ENCODE assay signal across 1 cellular context in genomic region chr6:158536084-158536890, GRCh38.
TF ChIP-seq lines count a peak whose summit lies in the region.

No MANE protein-coding gene starts in this region.

TF ChIP-seq in K562, 482 proteins besides CTCF, POLR2A, EP300 and RAD21 (continued from another document and continues in another):
- TF ChIP-seq ZNF212 (CRISPR knock-in tag; IDR thresholded peaks at IDR 0.05) = no peak
- TF ChIP-seq ZNF583 (CRISPR knock-in tag; IDR thresholded peaks at IDR 0.05) = peak; percentile 71; the same call in 1 of the 2 replicates
- peak in 1 of 2 experiments; percentile 97 for TF ChIP-seq AFF1 (IDR thresholded peaks at IDR 0.05; ENCODE audit: low read depth in 1 of 2, partially characterized antibody in 2 of 2)
- no peak for TF ChIP-seq MEF2D (tag; conservative IDR thresholded peaks at IDR 0.05; ENCODE audit: low read depth)
- no peak for TF ChIP-seq FOXK2 (conservative IDR thresholded peaks at IDR 0.05 in 1 of 2, IDR thresholded peaks at IDR 0.05 in 1 of 2; ENCODE audit: low read depth in 2 of 2)
- TF ChIP-seq TCF7 (IDR thresholded peaks at IDR 0.05; ENCODE audit: borderline replicate concordance) = no peak
- TF ChIP-seq LCOR (CRISPR knock-in tag; IDR thresholded peaks at IDR 0.05) = peak; percentile 93
- TF ChIP-seq LARP7 (IDR thresholded peaks at IDR 0.05) = no peak
- no peak for TF ChIP-seq HMGXB4 (CRISPR knock-in tag; IDR thresholded peaks at IDR 0.05)
- TF ChIP-seq XRCC3 (IDR thresholded peaks at IDR 0.05) = no peak
- peak; percentile 88 for TF ChIP-seq ZNF644 (tag; IDR thresholded peaks at IDR 0.05; ENCODE audit: low read depth)
- no peak for TF ChIP-seq RBM15 (IDR thresholded peaks at IDR 0.05; ENCODE audit: insufficient read depth, low read length)
- TF ChIP-seq SMAD1 (IDR thresholded peaks at IDR 0.05; ENCODE audit: low read depth, low read length, partially characterized antibody) = no peak
- TF ChIP-seq CHD4 (IDR thresholded peaks at IDR 0.05; ENCODE audit: insufficient read depth, insufficient replicate concordance, low read depth, low read length, poor library complexity, severe bottlenecking) = no peak
- peak in 1 of 2 experiments; percentile 86; a peak in 2 of 4 replicates for TF ChIP-seq HDAC1 (IDR thresholded peaks at IDR 0.05)
- TF ChIP-seq SREBF2 (CRISPR knock-in tag; IDR thresholded peaks at IDR 0.05) = no peak
- TF ChIP-seq IFI16 (CRISPR knock-in tag; IDR thresholded peaks at IDR 0.05) = no peak
- 0 out of 2 replicates have a peak, but pooled peaks have one; percentile 46 for TF ChIP-seq DPF2 (IDR thresholded peaks at IDR 0.05)
- TF ChIP-seq RBM14 (IDR thresholded peaks at IDR 0.05; ENCODE audit: borderline replicate concordance, insufficient read depth, low read depth, low read length) = no peak
- no peak for TF ChIP-seq BRF1 (IDR thresholded peaks at IDR 0.05; ENCODE audit: borderline replicate concordance, extremely low read depth, insufficient read length)
- TF ChIP-seq BMI1 (IDR thresholded peaks at IDR 0.05; ENCODE audit: low read length) = no peak
- TF ChIP-seq SMAD3 (CRISPR knock-in tag; conservative IDR thresholded peaks at IDR 0.05) = no peak
- TF ChIP-seq ZNF253 (CRISPR knock-in tag; conservative IDR thresholded peaks at IDR 0.05) = no peak
- TF ChIP-seq CREB1 (IDR thresholded peaks at IDR 0.05) = no peak; the same call in 1 of the 2 replicates
- TF ChIP-seq CREB1 (CRISPR knock-in tag; IDR thresholded peaks at IDR 0.05) = peak; percentile 41; the same call in 1 of the 2 replicates
- TF ChIP-seq SMARCA4 (IDR thresholded peaks at IDR 0.05) = no peak
- no peak for TF ChIP-seq ZHX1 (conservative IDR thresholded peaks at IDR 0.05; ENCODE audit: low read length)
- TF ChIP-seq ID3 (CRISPR knock-in tag; IDR thresholded peaks at IDR 0.05) = no peak
- no peak for TF ChIP-seq ID3 (tag; IDR thresholded peaks at IDR 0.05)
- no peak for TF ChIP-seq ZNF699 (CRISPR knock-in tag; IDR thresholded peaks at IDR 0.05; ENCODE audit: insufficient replicate concordance)
- no peak for TF ChIP-seq ZNF75A (CRISPR knock-in tag; IDR thresholded peaks at IDR 0.05)
- TF ChIP-seq RNF219 (CRISPR knock-in tag; IDR thresholded peaks at IDR 0.05) = no peak
- no peak for TF ChIP-seq IRF2 (CRISPR knock-in tag; IDR thresholded peaks at IDR 0.05)
- TF ChIP-seq PYGO2 (tag; IDR thresholded peaks at IDR 0.05) = no peak
- peak; percentile 38 for TF ChIP-seq STAG1 (CRISPR knock-in tag; IDR thresholded peaks at IDR 0.05; ENCODE audit: borderline replicate concordance)
- no peak for TF ChIP-seq FUS (optimal IDR thresholded peaks at IDR 0.05; ENCODE audit: low read depth, low read length)
- 0 out of 2 replicates have a peak, but pooled peaks have one; percentile 18 for TF ChIP-seq BCOR (IDR thresholded peaks at IDR 0.05)
- TF ChIP-seq PHF8 (IDR thresholded peaks at IDR 0.05; ENCODE audit: borderline replicate concordance, low read length) = no peak
- peak; percentile 89 for TF ChIP-seq ZNF766 (CRISPR knock-in tag; conservative IDR thresholded peaks at IDR 0.05)
- no peak for TF ChIP-seq SMARCC2 (IDR thresholded peaks at IDR 0.05; ENCODE audit: low read depth)
- no peak for TF ChIP-seq ZNF224 (CRISPR knock-in tag; IDR thresholded peaks at IDR 0.05)
- TF ChIP-seq ZNF444 (CRISPR knock-in tag; IDR thresholded peaks at IDR 0.05) = no peak
- no peak for TF ChIP-seq ZC3H11A (IDR thresholded peaks at IDR 0.05; ENCODE audit: low read depth, low read length)
- TF ChIP-seq CLOCK (CRISPR knock-in tag; IDR thresholded peaks at IDR 0.05; ENCODE audit: borderline replicate concordance) = no peak
- no peak for TF ChIP-seq HOXB6 (CRISPR knock-in tag; IDR thresholded peaks at IDR 0.05; ENCODE audit: borderline replicate concordance)
- no peak for TF ChIP-seq ZNF655 (CRISPR knock-in tag; IDR thresholded peaks at IDR 0.05)
- peak; percentile 71; the same call in 1 of the 2 replicates for TF ChIP-seq ATF6 (CRISPR knock-in tag; IDR thresholded peaks at IDR 0.05)
- peak in 1 of 2 experiments; percentile 75; a peak in 1 of 4 replicates for TF ChIP-seq SRF (CRISPR knock-in tag; IDR thresholded peaks at IDR 0.05)
- peak; percentile 32; the same call in 1 of the 2 replicates for TF ChIP-seq ZFX (CRISPR knock-in tag; IDR thresholded peaks at IDR 0.05)
- no peak for TF ChIP-seq ZKSCAN3 (CRISPR knock-in tag; IDR thresholded peaks at IDR 0.05)
- no peak for TF ChIP-seq ILK (tag; IDR thresholded peaks at IDR 0.05; ENCODE audit: borderline replicate concordance, low read depth)
- TF ChIP-seq NFIC (IDR thresholded peaks at IDR 0.05) = no peak
- TF ChIP-seq BHLHE40 (IDR thresholded peaks at IDR 0.05; ENCODE audit: low read length) = no peak
